Comparison of ENCODE assay signal across 38 cellular contexts in the genomic region with DNA sequence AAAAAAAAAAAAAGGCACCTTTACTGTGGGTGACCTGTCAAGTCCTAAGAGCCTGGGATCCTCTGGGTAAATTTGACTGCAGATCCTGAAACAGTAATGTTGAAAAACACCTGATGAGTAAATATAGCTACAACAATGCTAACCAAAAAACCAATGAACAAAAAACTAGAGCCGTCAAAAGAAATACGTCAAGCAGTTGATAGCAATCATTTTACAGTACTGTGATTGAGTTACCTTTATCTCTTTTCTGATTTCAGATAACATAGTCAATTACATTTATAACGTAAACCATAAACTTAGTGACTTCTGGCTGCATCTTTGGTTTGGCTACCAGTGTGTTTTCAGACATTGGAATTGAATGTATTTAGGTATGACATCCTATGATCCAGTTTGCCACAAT.
"Had no signal": no experiment of that assay in that cellular context is flagged by ENCODE, and none has a peak within 500 bp of the region (broad histone marks: within the 10 kb centered on the region; RNA-seq: fewer than 3 reads in every experiment).

No MANE protein-coding gene starts in this region.

- H3K36me3 Mint-ChIP-seq: activated naive CD4-positive, alpha-beta T cell treated with anti-CD3 and anti-CD28 coated beads, Interleukin-2, amount 10 ng/mL, durations not matched to agents 7 days and 5 days; activated naive CD4-positive, alpha-beta T cell treated with anti-CD3 and anti-CD28 coated beads, Interleukin-2, amount 50 U/mL, for 24 hours; activated naive CD8-positive, alpha-beta T cell; activated naive CD8-positive, alpha-beta T cell treated with anti-CD3 and anti-CD28 coated beads for 36 hours had no signal

- H3K4me3 ChIP-seq: adrenal gland, ascending aorta, body of pancreas, breast epithelium, cardiac muscle cell had no signal

- ATAC-seq: activated naive CD4-positive, alpha-beta T cell treated with anti-CD3 and anti-CD28 coated beads, Interleukin-2, amount 50 U/mL, for 72 hours; activated naive CD8-positive, alpha-beta T cell treated with anti-CD3 and anti-CD28 coated beads, Interleukin-2, amount 50 U/mL, for 24 hours; activated T-cell treated with anti-CD3 and anti-CD28 coated beads, Interleukin-2, amount 50 U/mL, for 4 hours; activated T-cell treated with anti-CD3 and anti-CD28 coated beads, Interleukin-2, amount 50 U/mL, for 72 hours; activated T-helper 17 cell treated with anti-CD3 and anti-CD28 coated beads, Interleukin-2, amount 50 U/mL, for 72 hours; body of pancreas had no signal

- H3K27ac ChIP-seq: adrenal gland, ascending aorta, body of pancreas, brain microvascular endothelial cell, breast epithelium, cardiac muscle cell had no signal

- DNase-seq: activated effector memory CD4-positive, alpha-beta T cell treated with anti-CD3 and anti-CD28 coated beads, Interleukin-2, amount 50 U/mL, for 16 hours; activated effector memory CD4-positive, alpha-beta T cell treated with Interleukin-2 at 50 U/mL for 16 hours; activated gamma-delta T cell; activated gamma-delta T cell treated with Interleukin-2 at 50 U/mL for 16 hours; activated naive CD4-positive, alpha-beta T cell; activated naive CD4-positive, alpha-beta T cell treated with anti-CD3 and anti-CD28 coated beads for 36 hours; activated naive CD4-positive, alpha-beta T cell treated with anti-CD3 and anti-CD28 coated beads, Interleukin-2, amount 10 ng/mL, durations not matched to agents 7 days and 5 days; activated naive CD4-positive, alpha-beta T cell treated with anti-CD3 and anti-CD28 coated beads, Interleukin-2, amount 50 U/mL, for 16 hours; activated naive CD4-positive, alpha-beta T cell treated with Interleukin-2 at 50 U/mL for 16 hours; activated naive CD8-positive, alpha-beta T cell treated with anti-CD3 and anti-CD28 coated beads for 36 hours; activated naive CD8-positive, alpha-beta T cell treated with anti-CD3 and anti-CD28 coated beads, Interleukin-2, amount 10 ng/mL, durations not matched to agents 7 days and 5 days; activated naive CD8-positive, alpha-beta T cell treated with anti-CD3 and anti-CD28 coated beads, Interleukin-2, amount 50 U/mL, for 24 hours; activated T-cell treated with anti-CD3 and anti-CD28 coated beads, Interleukin-2, amount 50 U/mL, for 1 hour; activated T-cell treated with anti-CD3 and anti-CD28 coated beads, Interleukin-2, amount 50 U/mL, for 24 hours; activated T-cell treated with anti-CD3 and anti-CD28 coated beads, Interleukin-2, amount 50 U/mL, for 4 hours; activated T-cell treated with anti-CD3 and anti-CD28 coated beads, Interleukin-2, amount 50 U/mL, for 48 hours; activated T-cell treated with anti-CD3 and anti-CD28 coated beads, Interleukin-2, amount 50 U/mL, for 72 hours; adrenal gland; amniotic stem cell; amygdala; anterior cingulate cortex; aorta; body of pancreas; brain microvascular endothelial cell; caudate nucleus; cerebellar nuclear complex had no signal

- H3K9me3 Mint-ChIP-seq: activated naive CD4-positive, alpha-beta T cell treated with anti-CD3 and anti-CD28 coated beads for 36 hours; activated naive CD4-positive, alpha-beta T cell treated with anti-CD3 and anti-CD28 coated beads, Interleukin-2, amount 10 ng/mL, durations not matched to agents 7 days and 5 days; activated naive CD4-positive, alpha-beta T cell treated with anti-CD3 and anti-CD28 coated beads, Interleukin-2, amount 50 U/mL, for 24 hours; activated naive CD4-positive, alpha-beta T cell treated with anti-CD3 and anti-CD28 coated beads, Interleukin-2, amount 50 U/mL, for 72 hours; activated naive CD8-positive, alpha-beta T cell treated with anti-CD3 and anti-CD28 coated beads for 36 hours; activated naive CD8-positive, alpha-beta T cell treated with anti-CD3 and anti-CD28 coated beads, Interleukin-2, amount 10 ng/mL, durations not matched to agents 7 days and 5 days; activated naive CD8-positive, alpha-beta T cell treated with anti-CD3 and anti-CD28 coated beads, Interleukin-2, amount 50 U/mL, for 24 hours; activated T-cell treated with anti-CD3 and anti-CD28 coated beads, Interleukin-2, amount 50 U/mL, for 24 hours; activated T-cell treated with anti-CD3 and anti-CD28 coated beads, Interleukin-2, amount 50 U/mL, for 4 hours; activated T-cell treated with anti-CD3 and anti-CD28 coated beads, Interleukin-2, amount 50 U/mL, for 72 hours; activated T-helper 1 cell treated with anti-CD3 and anti-CD28 coated beads, Interleukin-12 subunit alpha, Interleukin-12 subunit beta, Interleukin-2, Interleukin-4 antibody, amounts not matched to agents 30 ng/mL and 10 ng/mL and 1 ng/mL, durations not matched to agents 14 hours and 24 hours and 36 hours; activated T-helper 17 cell treated with anti-CD3 and anti-CD28 coated beads, Interleukin-2, amount 50 U/mL, for 72 hours; activated T-helper 2 cell treated with anti-CD3 and anti-CD28 coated beads, Interferon-gamma antibody, Interleukin-2, Interleukin-4, amounts not matched to agents 10 μg/mL and 5 μg/mL and 100 μg/mL, durations not matched to agents 14 hours and 24 hours and 36 hours; central memory CD8-positive, alpha-beta T cell had no signal

- H3K27me3 Mint-ChIP-seq: activated naive CD4-positive, alpha-beta T cell treated with anti-CD3 and anti-CD28 coated beads, Interleukin-2, amount 10 ng/mL, durations not matched to agents 7 days and 5 days; activated naive CD4-positive, alpha-beta T cell treated with anti-CD3 and anti-CD28 coated beads, Interleukin-2, amount 50 U/mL, for 24 hours; activated naive CD8-positive, alpha-beta T cell; activated naive CD8-positive, alpha-beta T cell treated with anti-CD3 and anti-CD28 coated beads for 36 hours; activated naive CD8-positive, alpha-beta T cell treated with anti-CD3 and anti-CD28 coated beads, Interleukin-2, amount 10 ng/mL, durations not matched to agents 7 days and 5 days; activated naive CD8-positive, alpha-beta T cell treated with anti-CD3 and anti-CD28 coated beads, Interleukin-2, amount 50 U/mL, for 24 hours; activated T-cell treated with anti-CD3 and anti-CD28 coated beads, Interleukin-2, amount 50 U/mL, for 24 hours; activated T-helper 17 cell treated with anti-CD3 and anti-CD28 coated beads, Interleukin-2, amount 50 U/mL, for 72 hours; central memory CD8-positive, alpha-beta T cell had no signal

- FAIRE-seq: bronchial epithelial cell had no signal

- H3K27me3 ChIP-seq: adrenal gland, ascending aorta, body of pancreas, brain microvascular endothelial cell, breast epithelium, cardiac muscle cell had no signal

- H3K4me1 ChIP-seq: breast epithelium had no signal

- H3K36me3 ChIP-seq: adrenal gland, ascending aorta, brain microvascular endothelial cell, breast epithelium, cardiac muscle cell had no signal

- H3K27ac Mint-ChIP-seq: activated naive CD4-positive, alpha-beta T cell treated with anti-CD3 and anti-CD28 coated beads for 36 hours; activated naive CD4-positive, alpha-beta T cell treated with anti-CD3 and anti-CD28 coated beads, Interleukin-2, amount 10 ng/mL, durations not matched to agents 7 days and 5 days; activated naive CD4-positive, alpha-beta T cell treated with anti-CD3 and anti-CD28 coated beads, Interleukin-2, amount 50 U/mL, for 24 hours; activated naive CD4-positive, alpha-beta T cell treated with anti-CD3 and anti-CD28 coated beads, Interleukin-2, amount 50 U/mL, for 72 hours; activated naive CD8-positive, alpha-beta T cell; activated naive CD8-positive, alpha-beta T cell treated with anti-CD3 and anti-CD28 coated beads for 36 hours; activated naive CD8-positive, alpha-beta T cell treated with anti-CD3 and anti-CD28 coated beads, Interleukin-2, amount 10 ng/mL, durations not matched to agents 7 days and 5 days; activated naive CD8-positive, alpha-beta T cell treated with anti-CD3 and anti-CD28 coated beads, Interleukin-2, amount 50 U/mL, for 24 hours; activated T-cell treated with anti-CD3 and anti-CD28 coated beads, Interleukin-2, amount 50 U/mL, for 24 hours; activated T-cell treated with anti-CD3 and anti-CD28 coated beads, Interleukin-2, amount 50 U/mL, for 72 hours; activated T-helper 1 cell treated with anti-CD3 and anti-CD28 coated beads, Interleukin-12 subunit alpha, Interleukin-12 subunit beta, Interleukin-2, Interleukin-4 antibody, amounts not matched to agents 30 ng/mL and 10 ng/mL and 1 ng/mL, durations not matched to agents 14 hours and 24 hours and 36 hours; activated T-helper 17 cell treated with anti-CD3 and anti-CD28 coated beads, Interleukin-2, amount 50 U/mL, for 72 hours; activated T-helper 2 cell treated with anti-CD3 and anti-CD28 coated beads, Interferon-gamma antibody, Interleukin-2, Interleukin-4, amounts not matched to agents 10 μg/mL and 5 μg/mL and 100 μg/mL, durations not matched to agents 14 hours and 24 hours and 36 hours had no signal

- H3K4me3 Mint-ChIP-seq: activated naive CD4-positive, alpha-beta T cell treated with anti-CD3 and anti-CD28 coated beads for 36 hours; activated naive CD4-positive, alpha-beta T cell treated with anti-CD3 and anti-CD28 coated beads, Interleukin-2, amount 10 ng/mL, durations not matched to agents 7 days and 5 days; activated naive CD4-positive, alpha-beta T cell treated with anti-CD3 and anti-CD28 coated beads, Interleukin-2, amount 50 U/mL, for 24 hours; activated naive CD8-positive, alpha-beta T cell; activated naive CD8-positive, alpha-beta T cell treated with anti-CD3 and anti-CD28 coated beads for 36 hours; activated naive CD8-positive, alpha-beta T cell treated with anti-CD3 and anti-CD28 coated beads, Interleukin-2, amount 10 ng/mL, durations not matched to agents 7 days and 5 days; activated naive CD8-positive, alpha-beta T cell treated with anti-CD3 and anti-CD28 coated beads, Interleukin-2, amount 50 U/mL, for 24 hours; activated T-cell treated with anti-CD3 and anti-CD28 coated beads, Interleukin-2, amount 50 U/mL, for 24 hours; activated T-cell treated with anti-CD3 and anti-CD28 coated beads, Interleukin-2, amount 50 U/mL, for 4 hours; activated T-cell treated with anti-CD3 and anti-CD28 coated beads, Interleukin-2, amount 50 U/mL, for 72 hours; activated T-helper 1 cell treated with anti-CD3 and anti-CD28 coated beads, Interleukin-12 subunit alpha, Interleukin-12 subunit beta, Interleukin-2, Interleukin-4 antibody, amounts not matched to agents 30 ng/mL and 10 ng/mL and 1 ng/mL, durations not matched to agents 14 hours and 24 hours and 36 hours; activated T-helper 17 cell treated with anti-CD3 and anti-CD28 coated beads, Interleukin-2, amount 50 U/mL, for 72 hours; brain; central memory CD8-positive, alpha-beta T cell had no signal

- H3K9me3 ChIP-seq: adrenal gland, ascending aorta, body of pancreas, breast epithelium had no signal
